ENCODE assay signal across 16 cellular contexts in genomic region chr11:102522332-102523207, GRCh38. TPM values are rescaled to one million over a fixed set of nuclear protein-coding genes. Genes with fewer than 3 reads are reported as not detected.
DNase-seq lines count a peak whose midpoint lies in the region; ATAC-seq and TF ChIP-seq lines count a peak whose summit lies in the region.
"Had no signal": no experiment of that assay in that cellular context is flagged by ENCODE, and none has a peak within 500 bp of the region (broad histone marks: within the 10 kb centered on the region; RNA-seq: fewer than 3 reads in every experiment).

No MANE protein-coding gene starts in this region.

- no peaks in the 10 kb centered on the region; the same call in 1 of the 2 replicates for H3K27me3 ChIP-seq in IMR-90 (ENCODE audit: control insufficient read depth, insufficient read depth, low read length)

- H3K36me3 ChIP-seq in IMR-90 (ENCODE audit: control insufficient read depth, insufficient read depth, low read length), result no peaks in the 10 kb centered on the region

- no peak overlapping the region for H2BK5ac ChIP-seq in IMR-90 (ENCODE audit: low read depth, low read length, poor library complexity, severe bottlenecking)

- H3K4me1 ChIP-seq in IMR-90 (ENCODE audit: control insufficient read depth, insufficient read depth, low read length), result no peaks in the 10 kb centered on the region

- no peaks in the 10 kb centered on the region for H3K27me3 Mint-ChIP-seq in naive B cell

- dilution Hi-C loops in IMR-90 (cut with HindIII; ENCODE audit: low sequenced_read_pairs, unreplicated experiment), result no loop called here

- H3K14ac ChIP-seq in IMR-90 (replicated peaks; ENCODE audit: low read depth, low read length), result no peak overlapping the region

- no peaks in the 10 kb centered on the region for H4K20me1 ChIP-seq in IMR-90 (ENCODE audit: insufficient read depth, low read length)

- no peaks in the 10 kb centered on the region for H3K9me3 ChIP-seq in IMR-90 (ENCODE audit: control insufficient read depth, insufficient read depth, low read length)

- no peak for TF ChIP-seq CTCF in IMR-90 (conservative IDR thresholded peaks at IDR 0.05; ENCODE audit: low read depth, low read length)

- no peaks in the 10 kb centered on the region for H3K79me1 ChIP-seq in IMR-90 (ENCODE audit: low read depth in 1 of 2, low read length in 2 of 2)

- no peak overlapping the region for H3K4ac ChIP-seq in IMR-90 (ENCODE audit: low read depth, low read length)

- CTCF ChIA-PET in IMR-90 (lab: Yijun Ruan, JAX), result interaction anchor here (0.7 kb wide), 1 partner anchor 14 kb away, joined by 3 read pairs; no protein-coding TSS in a partner anchor

- H3K9ac ChIP-seq in IMR-90 (ENCODE audit: low read depth, low read length), result no peak overlapping the region

- DNase-seq in IMR-90 (no peak), naive B cell (no peak), left cardiac atrium (no peak), hypothalamus (lab: John Stamatoyannopoulos, UW) (no peak), left colon (no peak)
- DNase-seq: activated CD4-positive, alpha-beta memory T cell treated with anti-CD3 and anti-CD28 coated beads, Interleukin-2, amount 10 ng/mL, durations not matched to agents 7 days and 5 days; activated gamma-delta T cell; CD4-positive, alpha-beta T cell; dorsolateral prefrontal cortex; NCI-H526 treated with DMSO at 0.1 percent for 48 hours; SHP77 had no signal

- no peak overlapping the region for H3K4me2 ChIP-seq in IMR-90 (ENCODE audit: low read depth, low read length)

- intact Hi-C loops in IMR-90 (cut with micrococcal nuclease) (no loop called here), left cardiac atrium (cut with DNase I) (loop anchor here in 1 of 2 donors (10.0 kb wide), 1 partner anchor 102 kb away; the partner anchor contains the start of gene MMP20), left colon (cut with DNase I, micrococcal nuclease) (no loop called here)

- no peak overlapping the region for H3K23ac ChIP-seq in IMR-90 (ENCODE audit: low read depth, low read length)

- in situ Hi-C loops in IMR-90 (cut with MboI; ENCODE audit: low sequenced_read_pairs), result no loop called here

- no peak overlapping the region for H3K56ac ChIP-seq in IMR-90 (ENCODE audit: extremely low read depth, insufficient read depth, low read length)

- BruUV-seq in IMR-90 (replicated peaks; lab: Mats Ljungman, UMichigan), result no TSS peak

- H2AFZ ChIP-seq in IMR-90 (replicated peaks; ENCODE audit: low read length, poor library complexity), result no peak overlapping the region

- no peak overlapping the region for H4K8ac ChIP-seq in IMR-90 (ENCODE audit: low read depth in 2 of 2, low read length in 2 of 2)

- peak; percentile 74 for ATAC-seq in GM18867 (IDR thresholded peaks at IDR 0.05; ENCODE audit: unreplicated experiment)
- ATAC-seq in HG02642 (IDR thresholded peaks at IDR 0.05; ENCODE audit: poor library complexity, unreplicated experiment), result peak; percentile 49
- no peak for ATAC-seq in IMR-90 (ENCODE audit: low read depth)
- ATAC-seq in naive B cell (ENCODE audit: low read depth in 2 of 2), result peak; percentile 55 to 57
- no peak for ATAC-seq in left cardiac atrium
- ATAC-seq in left colon, result no peak

- no peak overlapping the region for H3K18ac ChIP-seq in IMR-90 (ENCODE audit: low read depth, low read length)

- peak overlapping the region in 2 of 8 donors; percentile 11 to 38 for H3K4me3 Mint-ChIP-seq in naive B cell
- H3K4me3 Mint-ChIP-seq: activated CD4-positive, alpha-beta memory T cell treated with anti-CD3 and anti-CD28 coated beads, Interleukin-2, amount 10 ng/mL, durations not matched to agents 7 days and 5 days; CD4-positive, alpha-beta T cell had no signal

- POLR2A ChIA-PET in IMR-90 (lab: Charles Lee; ENCODE audit: unreplicated experiment), result interaction anchor here (0.6 kb wide), 1 partner anchor 24 kb away, joined by 3 read pairs; no protein-coding TSS in a partner anchor

- no peak overlapping the region for H2AK5ac ChIP-seq in IMR-90 (ENCODE audit: low read depth, low read length)

- H3K9me1 ChIP-seq in IMR-90 (ENCODE audit: insufficient read depth, low read length), result no peaks in the 10 kb centered on the region

- H3K9me3 Mint-ChIP-seq in naive B cell, result no peaks in the 10 kb centered on the region
- H3K9me3 Mint-ChIP-seq: activated CD4-positive, alpha-beta memory T cell treated with anti-CD3 and anti-CD28 coated beads, Interleukin-2, amount 10 ng/mL, durations not matched to agents 7 days and 5 days; CD4-positive, alpha-beta T cell had no signal

- no peaks in the 10 kb centered on the region for H3K36me3 Mint-ChIP-seq in naive B cell

- H3K4me1 Mint-ChIP-seq in naive B cell, result peaks cover 8 to 22% (median 10%) of the 10 kb centered on the region in 3 donors

- H2BK15ac ChIP-seq in IMR-90 (ENCODE audit: low read depth, low read length), result no peak overlapping the region

- TF ChIP-seq RAD21 in IMR-90 (IDR thresholded peaks at IDR 0.05; ENCODE audit: low read length), result no peak

- TF ChIP-seq POLR2A in IMR-90 (IDR thresholded peaks at IDR 0.05; ENCODE audit: low read depth, low read length), result no peak

- no peak overlapping the region for H3K27ac ChIP-seq in IMR-90 (ENCODE audit: insufficient read depth, low read length)
- H3K27ac ChIP-seq: dorsolateral prefrontal cortex had no signal

- H3K27ac Mint-ChIP-seq in naive B cell, result peak overlapping the region in 1 of 6 donors; percentile 32
- H3K27ac Mint-ChIP-seq: activated CD4-positive, alpha-beta memory T cell treated with anti-CD3 and anti-CD28 coated beads, Interleukin-2, amount 10 ng/mL, durations not matched to agents 7 days and 5 days; CD4-positive, alpha-beta T cell had no signal

- H4K5ac ChIP-seq in IMR-90 (ENCODE audit: low read depth, low read length), result no peak overlapping the region

- H2AK9ac ChIP-seq in IMR-90 (replicated peaks; ENCODE audit: low read depth, low read length, poor library complexity), result no peak overlapping the region

- 100% methylated on average over 1 of the region's 5 CpGs; no CpG with 5 or more reads in 1 of the 2 experiments for WGBS in IMR-90 (ENCODE audit: extremely low coverage in 2 of 2, insufficient read length in 1 of 2), 2 experiments

- no peak overlapping the region for H2BK120ac ChIP-seq in IMR-90 (ENCODE audit: low read depth, low read length)

- no peak overlapping the region for H3K4me3 ChIP-seq in IMR-90 (ENCODE audit: insufficient read depth, low read depth, low read length)
- H3K4me3 ChIP-seq: dorsolateral prefrontal cortex had no signal

- no peak overlapping the region for H2BK20ac ChIP-seq in IMR-90 (ENCODE audit: low read depth, low read length)

- H4K91ac ChIP-seq in IMR-90 (ENCODE audit: insufficient read depth, low read depth, low read length), result no peak overlapping the region

TF ChIP-seq in IMR-90, 13 proteins besides CTCF, POLR2A, EP300 and RAD21:
- TF ChIP-seq ELK1 (IDR thresholded peaks at IDR 0.05; ENCODE audit: borderline replicate concordance, low read depth, low read length) (no peak), MAZ (IDR thresholded peaks at IDR 0.05; ENCODE audit: borderline replicate concordance, low read depth, low read length) (no peak), CHD1 (IDR thresholded peaks at IDR 0.05; ENCODE audit: low read depth, low read length) (no peak), SMC3 (IDR thresholded peaks at IDR 0.05; ENCODE audit: low read depth, low read length) (no peak), MAFK (IDR thresholded peaks at IDR 0.05; ENCODE audit: low read depth, low read length) (no peak), USF2 (IDR thresholded peaks at IDR 0.05; ENCODE audit: low read depth, low read length) (0 out of 2 replicates have a peak, but pooled peaks have one; percentile 12), BHLHE40 (IDR thresholded peaks at IDR 0.05; ENCODE audit: low read depth, low read length) (no peak)
TF ChIP-seq in IMR-90: peak in this region for 1.

RNA-seq across cellular contexts. Expression of gene MMP7, which starts 8.0 kb away (rescaled TPM):
- total RNA-seq in IMR-90 (2012; rRNA removed) (not detected in 2 replicates), left cardiac atrium (under 1 TPM in 1 of 2 donors, not detected in 1; 0.32 TPM), left colon (not detected)
- polyA plus RNA-seq in IMR-90 (2012; rRNA removed) (not detected in 2 replicates), naive B cell (ENCODE audit: low read depth in 6 of 6) (under 1 TPM in 2 of 6 donors, not detected in 4; 0.32 to 0.36 TPM)
- not detected in 2 replicates for polyA plus RNA-seq in IMR-90 (2012; cell fraction: cytosol; rRNA removed)
- polyA plus RNA-seq in IMR-90 (2012; cell fraction: nucleus; rRNA removed; ENCODE audit: low replicate concordance), result not detected in 2 replicates
- total RNA-seq: activated CD4-positive, alpha-beta memory T cell treated with anti-CD3 and anti-CD28 coated beads, Interleukin-2, amount 10 ng/mL, durations not matched to agents 7 days and 5 days; CD4-positive, alpha-beta T cell; G401; skeletal muscle tissue had no signal
- polyA plus RNA-seq: fibroblast of lung had no signal

Comparison
In these comparisons a context has a peak if more than half of its experiments do, and no peak if none do; other contexts are left out.
1. ATAC-seq: peak in GM18867 (single experiment), HG02642 (single experiment) and naive B cell (2 of 2); none in IMR-90 (single experiment), left cardiac atrium (0 of 2) and left colon (single experiment).